ENCODE assay signal across 9 cellular contexts in genomic region chr17:4057731-4058130, GRCh38.
"Had no signal": no experiment of that assay in that cellular context is flagged by ENCODE, and none has a peak within 500 bp of the region (broad histone marks: within the 10 kb centered on the region; RNA-seq: fewer than 3 reads in every experiment).

No MANE protein-coding gene starts in this region.

- FAIRE-seq: HepG2, K562 had no signal

- H3K9me3 ChIP-seq: HAP-1 had no signal

- H3K4me1 ChIP-seq: HAP-1 had no signal

- H3K4me3 ChIP-seq: GM23248, HAP-1, K562 had no signal

- DNase-seq: GM23248, GOT3, H7, HFFc6, KG1 had no signal

- H3K9ac ChIP-seq: GM23248 had no signal

- H3K27ac ChIP-seq: GM23248, HL-60 had no signal
